In genomic region chr4:123577507-123577906, GRCh38 we compare ENCODE assay signal across 30 cellular contexts.
"Had no signal": no experiment of that assay in that cellular context is flagged by ENCODE, and none has a peak within 500 bp of the region (broad histone marks: within the 10 kb centered on the region; RNA-seq: fewer than 3 reads in every experiment).

No MANE protein-coding gene starts in this region.

- H3K4me3 Mint-ChIP-seq: activated CD4-positive, alpha-beta memory T cell treated with anti-CD3 and anti-CD28 coated beads, Interleukin-2, amount 10 ng/mL, durations not matched to agents 7 days and 5 days; activated CD4-positive, alpha-beta T cell treated with anti-CD3 and anti-CD28 coated beads for 36 hours; activated naive CD8-positive, alpha-beta T cell treated with anti-CD3 and anti-CD28 coated beads, Interleukin-2, amount 10 ng/mL, durations not matched to agents 7 days and 5 days had no signal

- ATAC-seq: activated CD4-positive, alpha-beta T cell treated with anti-CD3 and anti-CD28 coated beads for 36 hours had no signal

- H3K9me3 ChIP-seq: SK-N-SH had no signal

- DNase-seq: activated CD4-positive, alpha-beta memory T cell treated with anti-CD3 and anti-CD28 coated beads, Interleukin-2, amount 10 ng/mL, durations not matched to agents 7 days and 5 days; activated CD4-positive, alpha-beta T cell treated with anti-CD3 and anti-CD28 coated beads for 36 hours; activated CD4-positive, alpha-beta T cell treated with anti-CD3 and anti-CD28 coated beads, Interleukin-2, amount 50 U/mL, for 1 hour; activated gamma-delta T cell treated with Interleukin-2 at 50 U/mL for 16 hours; activated naive CD4-positive, alpha-beta T cell treated with anti-CD3 and anti-CD28 coated beads, Interleukin-2, amount 50 U/mL, for 16 hours; activated naive CD8-positive, alpha-beta T cell treated with anti-CD3 and anti-CD28 coated beads, Interleukin-2, amount 10 ng/mL, durations not matched to agents 7 days and 5 days; activated T-cell treated with anti-CD3 and anti-CD28 coated beads for 4 hours; activated T-cell treated with anti-CD3 and anti-CD28 coated beads, Interleukin-2, amount 50 U/mL, for 48 hours; adrenal gland; anterior cingulate cortex; central memory CD4-positive, alpha-beta T cell; Karpas-422; NCI-H1105 treated with DMSO at 0.1 percent for 48 hours; NCI-H1436 treated with DMSO at 0.1 percent for 48 hours; NCI-H187; NCI-H2081; NCI-H2171; NCI-H226; NCI-H526; NCI-H82; NK-92 treated with Interleukin-12 subunit alpha and Interleukin-12 subunit beta, amount 100 ng/mL, for 24 hours; OCI-M1; Peyer's patch; Right ventricle myocardium superior; SJCRH30; SK-N-SH; T-helper 1 cell; WERI-Rb-1 had no signal

- H3K27me3 ChIP-seq: adrenal gland, Peyer's patch, SJCRH30 had no signal

- H3K4me1 Mint-ChIP-seq: activated CD4-positive, alpha-beta memory T cell treated with anti-CD3 and anti-CD28 coated beads, Interleukin-2, amount 10 ng/mL, durations not matched to agents 7 days and 5 days; activated CD4-positive, alpha-beta T cell treated with anti-CD3 and anti-CD28 coated beads for 36 hours had no signal

- H3K4me3 ChIP-seq: adrenal gland, Peyer's patch, SJCRH30 had no signal

- H3K4me1 ChIP-seq: adrenal gland, Peyer's patch had no signal

- H3K27me3 Mint-ChIP-seq: activated CD4-positive, alpha-beta memory T cell treated with anti-CD3 and anti-CD28 coated beads, Interleukin-2, amount 10 ng/mL, durations not matched to agents 7 days and 5 days; activated CD4-positive, alpha-beta T cell treated with anti-CD3 and anti-CD28 coated beads for 36 hours; activated naive CD8-positive, alpha-beta T cell treated with anti-CD3 and anti-CD28 coated beads, Interleukin-2, amount 10 ng/mL, durations not matched to agents 7 days and 5 days had no signal

- H3K36me3 ChIP-seq: adrenal gland, Peyer's patch, SJCRH30, WERI-Rb-1 had no signal

- H3K27ac ChIP-seq: adrenal gland, Peyer's patch, RWPE1, SJCRH30, WERI-Rb-1 had no signal

- H3K27ac Mint-ChIP-seq: activated CD4-positive, alpha-beta memory T cell treated with anti-CD3 and anti-CD28 coated beads, Interleukin-2, amount 10 ng/mL, durations not matched to agents 7 days and 5 days; activated CD4-positive, alpha-beta T cell treated with anti-CD3 and anti-CD28 coated beads for 36 hours; activated naive CD8-positive, alpha-beta T cell treated with anti-CD3 and anti-CD28 coated beads, Interleukin-2, amount 10 ng/mL, durations not matched to agents 7 days and 5 days; activated T-helper 2 cell treated with anti-CD3 and anti-CD28 coated beads, Interferon-gamma antibody, Interleukin-2, Interleukin-4, amounts not matched to agents 10 μg/mL and 5 μg/mL and 100 μg/mL, durations not matched to agents 14 hours and 24 hours and 36 hours had no signal
